Comparison of ENCODE assay signal across 8 cellular contexts in the genomic region with DNA sequence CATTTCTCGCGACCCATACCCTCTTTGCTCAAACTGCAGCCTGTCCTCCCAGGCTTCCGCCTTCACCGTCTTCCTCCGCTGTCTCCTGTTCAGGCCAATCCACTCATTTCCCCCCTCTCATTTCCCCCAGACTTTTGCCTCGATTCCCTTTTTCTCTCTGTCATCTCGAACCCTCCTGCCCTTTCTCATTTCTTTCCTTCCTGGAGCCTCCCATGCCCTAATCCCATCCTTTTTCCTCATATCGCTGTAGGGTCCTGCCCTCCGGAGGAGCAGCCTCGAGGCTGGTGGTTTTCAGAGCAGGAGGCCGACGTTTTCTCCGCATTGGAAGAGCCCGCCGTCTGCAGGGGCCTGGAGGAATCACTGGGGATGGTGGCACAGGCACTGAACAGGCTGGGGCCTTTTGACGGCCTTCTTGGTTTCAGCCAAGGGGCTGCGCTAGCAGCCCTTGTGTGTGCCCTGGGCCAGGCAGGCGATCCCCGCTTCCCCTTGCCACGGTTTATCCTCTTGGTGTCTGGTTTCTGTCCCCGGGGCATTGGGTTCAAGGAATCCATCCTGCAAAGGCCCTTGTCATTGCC. TPM values are rescaled to one million over a fixed set of nuclear protein-coding genes. Genes with fewer than 3 reads are reported as not detected.
DNase-seq lines count a peak whose midpoint lies in the region; ATAC-seq, FAIRE-seq and TF ChIP-seq lines count a peak whose summit lies in the region.

No MANE protein-coding gene starts in this region.

- H3K27ac ChIP-seq in DND-41 (ENCODE audit: low read length) (peak overlapping the region; percentile 94), temporal lobe (ENCODE audit: low read depth, low read length) (peak overlapping the region; percentile 80)

- ATAC-seq in DND-41 (ENCODE audit: insufficient read depth, low read depth): 0 out of 3 replicates have a peak, but pooled peaks have one; percentile 10
- no peak for ATAC-seq in GM21825 (IDR thresholded peaks at IDR 0.05; ENCODE audit: unreplicated experiment)

- peaks cover 0 to 3% (median 0%) of the 10 kb centered on the region in 5 experiments for H3K9me3 Mint-ChIP-seq in brain

- peak overlapping the region; percentile 75 for H3K9ac ChIP-seq in DND-41 (ENCODE audit: low read depth, low read length)

- peak overlapping the region; percentile 90 for H2AFZ ChIP-seq in DND-41 (ENCODE audit: low read depth, low read length)

- peak overlapping the region; percentile 90 to 99 (median 98) for H3K27ac Mint-ChIP-seq in brain

- no peaks in the 10 kb centered on the region for H3K9me3 ChIP-seq in DND-41 (ENCODE audit: insufficient read depth, low read length, severe bottlenecking)

- H3K4me1 Mint-ChIP-seq in brain: peaks cover 35% of the 10 kb centered on the region

- H4K20me1 ChIP-seq in DND-41 (ENCODE audit: insufficient read depth, low read length): peaks cover 8% of the 10 kb centered on the region; the same call in 1 of the 2 replicates

- H3K27me3 Mint-ChIP-seq in brain: peaks cover 3% of the 10 kb centered on the region

- no peak for FAIRE-seq in frontal cortex (lab: Jason Lieb, UNC)

- peaks cover 18% of the 10 kb centered on the region for H3K79me2 ChIP-seq in DND-41 (ENCODE audit: insufficient read depth, low read length)

- peak overlapping the region; percentile 93 for H3K4me2 ChIP-seq in DND-41 (ENCODE audit: insufficient read depth, low read length)

- DNase-seq in DND-41 (no peak), NCI-H146 (lab: John Stamatoyannopoulos, UW) (peak; percentile 42), left kidney (ENCODE audit: low read depth, low spot score) (peak; percentile 78), frontal cortex (ENCODE audit: low spot score in 2 of 2) (no peak)
- DNase-seq in activated CD4-positive, alpha-beta T cell treated with anti-CD3 and anti-CD28 coated beads, Interleukin-2, amount 50 U/mL, for 1 hour: no peak

- peaks cover 53% of the 10 kb centered on the region for H3K36me3 ChIP-seq in DND-41 (ENCODE audit: insufficient read depth, low read length)

- H3K27me3 ChIP-seq in DND-41 (ENCODE audit: insufficient read depth, low read length, poor library complexity): no peaks in the 10 kb centered on the region

- H3K4me3 ChIP-seq in DND-41 (ENCODE audit: low read depth in 1 of 2, low read length in 2 of 2): peak overlapping the region; percentile 74 to 92

- H3K36me3 Mint-ChIP-seq in brain: peaks cover 13% of the 10 kb centered on the region

- H3K4me1 ChIP-seq in DND-41 (ENCODE audit: insufficient read depth, low read length): peaks cover 21% of the 10 kb centered on the region

- H3K4me3 Mint-ChIP-seq in brain: peak overlapping the region; percentile 86 to 96 (median 94)

- TF ChIP-seq CTCF in DND-41 (IDR thresholded peaks at IDR 0.05; ENCODE audit: borderline replicate concordance, extremely low read depth, low read length, poor library complexity, severe bottlenecking) (peak; percentile 22), brain (conservative IDR thresholded peaks at IDR 0.05) (no peak)

RNA-seq across cellular contexts. Expression of a gene that starts 0.6 kb away (rescaled TPM):
- 28.7 TPM for polyA plus RNA-seq in brain (ENCODE audit: insufficient read depth, low read depth, low replicate concordance)
- total RNA-seq in temporal lobe (8.4 TPM), frontal cortex (14.7 TPM)

RNA-seq across cellular contexts. Expression of a gene that starts 12.5 kb away (rescaled TPM):
- 2.6 TPM for polyA plus RNA-seq in brain (ENCODE audit: insufficient read depth, low read depth, low replicate concordance)
- 2.5 TPM for total RNA-seq in temporal lobe
- total RNA-seq in frontal cortex: 3.3 TPM

RNA-seq across cellular contexts. Expression of a gene that starts 12.5 kb away (rescaled TPM):
- polyA plus RNA-seq in brain (ENCODE audit: insufficient read depth, low read depth, low replicate concordance): 18.6 TPM
- total RNA-seq in temporal lobe (23.1 TPM), frontal cortex (21.6 TPM)

RNA-seq across cellular contexts. Expression of a gene that starts 17.3 kb away (rescaled TPM):
- polyA plus RNA-seq in brain (ENCODE audit: insufficient read depth, low read depth, low replicate concordance): 4.3 TPM
- total RNA-seq in temporal lobe: 18.2 TPM
- total RNA-seq in frontal cortex: 20.4 TPM

Comparison
In these comparisons a context has a peak if more than half of its experiments do, and no peak if none do; other contexts are left out.
1. DNase-seq: peak in NCI-H146 (single experiment) and left kidney (single experiment); none in DND-41 (single experiment), activated CD4-positive, alpha-beta T cell treated with anti-CD3 and anti-CD28 coated beads, Interleukin-2, amount 50 U/mL, for 1 hour (single experiment) and frontal cortex (0 of 2).